In the genomic region with DNA sequence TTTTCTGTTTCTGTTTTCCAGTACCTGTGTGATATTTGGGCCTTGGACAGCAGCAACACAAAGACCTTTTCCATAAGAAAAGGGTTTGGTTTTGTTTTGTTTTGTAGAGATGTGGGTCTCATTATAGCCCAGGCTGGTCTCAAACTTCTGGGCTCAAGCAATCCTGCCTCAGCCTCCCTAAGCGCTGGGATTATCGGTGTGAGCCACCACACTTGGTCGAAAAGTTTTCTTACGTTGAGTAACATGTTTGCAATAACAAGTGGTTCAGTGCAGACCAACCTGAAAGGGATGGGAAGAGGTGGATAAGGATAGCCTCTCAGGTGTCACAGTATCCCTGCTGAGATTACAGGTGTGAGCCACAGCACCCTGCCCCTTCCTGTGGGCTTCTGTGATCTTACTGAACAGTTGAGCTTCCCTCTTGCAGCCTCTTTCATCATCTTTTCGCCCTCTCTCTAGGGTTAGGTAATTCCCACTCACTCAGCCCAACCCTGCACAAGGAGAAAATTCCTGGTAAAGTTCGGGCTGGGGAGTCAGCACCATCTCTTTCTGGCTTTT, we compare ENCODE assay signal across 1 cellular context.
A peak's percentile ranks its signal among the peaks of the same experiment; 100 is the strongest.
TF ChIP-seq lines count a peak whose summit lies in the region.

No MANE protein-coding gene starts in this region.

TF ChIP-seq in K562, 482 proteins besides CTCF, POLR2A, EP300 and RAD21 (continues in another document):
- peak; percentile 68; the same call in 1 of the 2 replicates for TF ChIP-seq HIVEP1 (CRISPR knock-in tag; IDR thresholded peaks at IDR 0.05)
- TF ChIP-seq, protein P1, sequence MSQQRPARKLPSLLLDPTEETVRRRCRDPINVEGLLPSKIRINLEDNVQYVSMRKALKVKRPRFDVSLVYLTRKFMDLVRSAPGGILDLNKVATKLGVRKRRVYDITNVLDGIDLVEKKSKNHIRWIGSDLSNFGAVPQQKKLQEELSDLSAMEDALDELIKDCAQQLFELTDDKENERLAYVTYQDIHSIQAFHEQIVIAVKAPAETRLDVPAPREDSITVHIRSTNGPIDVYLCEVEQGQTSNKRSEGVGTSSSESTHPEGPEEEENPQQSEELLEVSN (IDR thresholded peaks at IDR 0.05; ENCODE audit: borderline replicate concordance in 1 of 2, extremely low read depth in 1 of 2, insufficient read depth in 1 of 2, insufficient read length in 1 of 2, low read depth in 1 of 2, low read length in 1 of 2, poor library complexity in 1 of 2, severe bottlenecking in 1 of 2): no peak
- TF ChIP-seq PPARD (CRISPR knock-in tag; IDR thresholded peaks at IDR 0.05): no peak
- TF ChIP-seq ZBTB7A (IDR thresholded peaks at IDR 0.05; ENCODE audit: borderline replicate concordance, control insufficient read depth, low read depth, low read length): no peak
- TF ChIP-seq, protein P2, sequence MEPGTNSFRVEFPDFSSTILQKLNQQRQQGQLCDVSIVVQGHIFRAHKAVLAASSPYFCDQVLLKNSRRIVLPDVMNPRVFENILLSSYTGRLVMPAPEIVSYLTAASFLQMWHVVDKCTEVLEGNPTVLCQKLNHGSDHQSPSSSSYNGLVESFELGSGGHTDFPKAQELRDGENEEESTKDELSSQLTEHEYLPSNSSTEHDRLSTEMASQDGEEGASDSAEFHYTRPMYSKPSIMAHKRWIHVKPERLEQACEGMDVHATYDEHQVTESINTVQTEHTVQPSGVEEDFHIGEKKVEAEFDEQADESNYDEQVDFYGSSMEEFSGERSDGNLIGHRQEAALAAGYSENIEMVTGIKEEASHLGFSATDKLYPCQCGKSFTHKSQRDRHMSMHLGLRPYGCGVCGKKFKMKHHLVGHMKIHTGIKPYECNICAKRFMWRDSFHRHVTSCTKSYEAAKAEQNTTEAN (CRISPR knock-in tag; IDR thresholded peaks at IDR 0.05): no peak
- no peak for TF ChIP-seq HMGN3 (IDR thresholded peaks at IDR 0.05; ENCODE audit: borderline replicate concordance, extremely low read depth, insufficient read length, low read depth, low read length)
- TF ChIP-seq, protein P3, sequence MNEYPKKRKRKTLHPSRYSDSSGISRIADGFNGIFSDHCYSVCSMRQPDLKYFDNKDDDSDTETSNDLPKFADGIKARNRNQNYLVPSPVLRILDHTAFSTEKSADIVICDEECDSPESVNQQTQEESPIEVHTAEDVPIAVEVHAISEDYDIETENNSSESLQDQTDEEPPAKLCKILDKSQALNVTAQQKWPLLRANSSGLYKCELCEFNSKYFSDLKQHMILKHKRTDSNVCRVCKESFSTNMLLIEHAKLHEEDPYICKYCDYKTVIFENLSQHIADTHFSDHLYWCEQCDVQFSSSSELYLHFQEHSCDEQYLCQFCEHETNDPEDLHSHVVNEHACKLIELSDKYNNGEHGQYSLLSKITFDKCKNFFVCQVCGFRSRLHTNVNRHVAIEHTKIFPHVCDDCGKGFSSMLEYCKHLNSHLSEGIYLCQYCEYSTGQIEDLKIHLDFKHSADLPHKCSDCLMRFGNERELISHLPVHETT (CRISPR knock-in tag; conservative IDR thresholded peaks at IDR 0.05 in 1 of 2, IDR thresholded peaks at IDR 0.05 in 1 of 2): no peak
- peak in 1 of 2 experiments; percentile 24; a peak in 1 of 4 replicates for TF ChIP-seq SRF (CRISPR knock-in tag; IDR thresholded peaks at IDR 0.05)
- TF ChIP-seq CBFB (CRISPR knock-in tag; IDR thresholded peaks at IDR 0.05): no peak
- no peak for TF ChIP-seq CHD4 (IDR thresholded peaks at IDR 0.05; ENCODE audit: insufficient read depth, insufficient replicate concordance, low read depth, low read length, poor library complexity, severe bottlenecking)
- TF ChIP-seq SRSF7 (optimal IDR thresholded peaks at IDR 0.05; ENCODE audit: low read depth, low read length): no peak
- peak; percentile 88 for TF ChIP-seq SMAD4 (CRISPR knock-in tag; conservative IDR thresholded peaks at IDR 0.05)
- TF ChIP-seq HDAC8 (tag; IDR thresholded peaks at IDR 0.05): peak; percentile 93
- TF ChIP-seq, protein P4, sequence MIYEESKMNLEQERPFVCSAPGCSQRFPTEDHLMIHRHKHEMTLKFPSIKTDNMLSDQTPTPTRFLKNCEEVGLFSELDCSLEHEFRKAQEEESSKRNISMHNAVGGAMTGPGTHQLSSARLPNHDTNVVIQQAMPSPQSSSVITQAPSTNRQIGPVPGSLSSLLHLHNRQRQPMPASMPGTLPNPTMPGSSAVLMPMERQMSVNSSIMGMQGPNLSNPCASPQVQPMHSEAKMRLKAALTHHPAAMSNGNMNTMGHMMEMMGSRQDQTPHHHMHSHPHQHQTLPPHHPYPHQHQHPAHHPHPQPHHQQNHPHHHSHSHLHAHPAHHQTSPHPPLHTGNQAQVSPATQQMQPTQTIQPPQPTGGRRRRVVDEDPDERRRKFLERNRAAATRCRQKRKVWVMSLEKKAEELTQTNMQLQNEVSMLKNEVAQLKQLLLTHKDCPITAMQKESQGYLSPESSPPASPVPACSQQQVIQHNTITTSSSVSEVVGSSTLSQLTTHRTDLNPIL (CRISPR knock-in tag; IDR thresholded peaks at IDR 0.05): no peak; the same call in 1 of the 2 replicates
- no peak for TF ChIP-seq BDP1 (IDR thresholded peaks at IDR 0.05; ENCODE audit: insufficient read depth, insufficient read length)
- TF ChIP-seq, protein P5, sequence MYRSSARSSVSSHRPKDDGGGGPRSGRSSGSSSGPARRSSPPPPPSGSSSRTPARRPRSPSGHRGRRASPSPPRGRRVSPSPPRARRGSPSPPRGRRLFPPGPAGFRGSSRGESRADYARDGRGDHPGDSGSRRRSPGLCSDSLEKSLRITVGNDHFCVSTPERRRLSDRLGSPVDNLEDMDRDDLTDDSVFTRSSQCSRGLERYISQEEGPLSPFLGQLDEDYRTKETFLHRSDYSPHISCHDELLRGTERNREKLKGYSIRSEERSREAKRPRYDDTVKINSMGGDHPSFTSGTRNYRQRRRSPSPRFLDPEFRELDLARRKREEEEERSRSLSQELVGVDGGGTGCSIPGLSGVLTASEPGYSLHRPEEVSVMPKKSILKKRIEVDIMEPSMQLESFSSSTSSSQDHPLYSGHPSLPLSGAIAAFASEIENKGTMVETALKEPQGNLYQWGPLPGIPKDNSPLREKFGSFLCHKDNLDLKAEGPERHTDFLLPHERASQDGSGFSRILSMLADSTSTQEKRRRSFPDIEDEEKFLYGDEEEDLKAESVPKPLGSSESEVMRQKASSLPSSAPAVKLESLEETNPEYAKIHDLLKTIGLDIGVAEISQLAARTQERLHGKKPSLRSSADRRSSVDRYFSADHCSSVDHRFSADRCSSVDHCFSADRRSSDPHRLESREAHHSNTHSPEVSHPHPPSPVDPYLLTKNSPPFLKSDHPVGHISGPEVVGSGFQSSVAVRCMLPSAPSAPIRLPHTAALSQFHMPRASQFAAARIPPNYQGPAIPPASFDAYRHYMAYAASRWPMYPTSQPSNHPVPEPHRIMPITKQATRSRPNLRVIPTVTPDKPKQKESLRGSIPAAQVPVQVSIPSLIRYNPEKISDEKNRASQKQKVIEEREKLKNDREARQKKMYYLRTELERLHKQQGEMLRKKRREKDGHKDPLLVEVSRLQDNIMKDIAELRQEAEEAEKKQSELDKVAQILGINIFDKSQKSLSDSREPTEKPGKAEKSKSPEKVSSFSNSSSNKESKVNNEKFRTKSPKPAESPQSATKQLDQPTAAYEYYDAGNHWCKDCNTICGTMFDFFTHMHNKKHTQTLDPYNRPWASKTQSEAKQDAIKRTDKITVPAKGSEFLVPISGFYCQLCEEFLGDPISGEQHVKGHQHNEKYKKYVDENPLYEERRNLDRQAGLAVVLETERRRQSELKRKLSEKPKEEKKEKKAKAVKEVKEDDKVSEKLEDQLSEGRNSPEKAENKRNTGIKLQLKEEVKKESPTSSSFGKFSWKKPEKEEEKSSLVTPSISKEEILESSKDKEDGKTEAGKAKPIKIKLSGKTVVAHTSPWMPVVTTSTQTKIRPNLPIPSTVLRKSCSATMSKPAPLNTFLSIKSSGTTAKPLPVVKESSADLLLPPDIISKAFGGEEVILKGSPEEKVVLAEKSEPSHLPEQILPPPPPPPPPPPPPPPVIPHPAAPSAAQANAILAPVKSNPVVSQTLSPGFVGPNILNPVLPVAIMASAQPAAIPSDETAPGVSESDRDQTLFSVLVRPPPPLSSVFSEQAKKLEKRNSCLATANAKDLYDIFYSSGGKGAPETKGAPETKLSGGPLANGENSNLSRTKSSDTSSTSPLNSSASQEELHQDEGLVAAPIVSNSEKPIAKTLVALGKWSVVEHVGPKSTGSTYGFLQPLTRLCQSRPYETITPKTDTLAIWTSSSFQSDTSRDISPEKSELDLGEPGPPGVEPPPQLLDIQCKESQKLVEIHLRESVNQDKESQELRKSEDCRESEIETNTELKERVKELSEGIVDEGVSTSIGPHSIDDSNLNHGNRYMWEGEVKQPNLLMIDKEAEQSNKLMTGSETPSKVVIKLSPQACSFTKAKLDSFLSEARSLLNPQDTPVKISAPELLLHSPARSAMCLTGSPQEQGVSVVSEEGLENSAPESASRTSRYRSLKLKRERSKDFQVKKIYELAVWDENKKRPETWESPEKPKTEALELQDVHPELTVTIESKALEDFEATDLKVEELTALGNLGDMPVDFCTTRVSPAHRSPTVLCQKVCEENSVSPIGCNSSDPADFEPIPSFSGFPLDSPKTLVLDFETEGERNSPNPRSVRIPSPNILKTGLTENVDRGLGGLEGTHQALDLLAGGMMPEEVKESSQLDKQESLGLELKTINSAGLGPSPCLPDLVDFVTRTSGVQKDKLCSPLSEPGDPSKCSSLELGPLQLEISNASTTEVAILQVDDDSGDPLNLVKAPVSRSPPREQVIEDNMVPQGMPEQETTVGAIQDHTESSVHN (IDR thresholded peaks at IDR 0.05; ENCODE audit: borderline replicate concordance in 1 of 2, low read depth in 1 of 2): peak in 1 of 2 experiments; percentile 59; a peak in 1 of 4 replicates
- TF ChIP-seq MCM5 (IDR thresholded peaks at IDR 0.05; ENCODE audit: low read depth): no peak
- TF ChIP-seq ZNF354B (CRISPR knock-in tag; IDR thresholded peaks at IDR 0.05): no peak
- peak; percentile 95 for TF ChIP-seq ZSCAN32 (CRISPR knock-in tag; IDR thresholded peaks at IDR 0.05)
- TF ChIP-seq ZNF197 (CRISPR knock-in tag; IDR thresholded peaks at IDR 0.05; ENCODE audit: low read depth): peak; percentile 92
- no peak for TF ChIP-seq ZNF707 (CRISPR knock-in tag; conservative IDR thresholded peaks at IDR 0.05)
- TF ChIP-seq, protein P6, sequence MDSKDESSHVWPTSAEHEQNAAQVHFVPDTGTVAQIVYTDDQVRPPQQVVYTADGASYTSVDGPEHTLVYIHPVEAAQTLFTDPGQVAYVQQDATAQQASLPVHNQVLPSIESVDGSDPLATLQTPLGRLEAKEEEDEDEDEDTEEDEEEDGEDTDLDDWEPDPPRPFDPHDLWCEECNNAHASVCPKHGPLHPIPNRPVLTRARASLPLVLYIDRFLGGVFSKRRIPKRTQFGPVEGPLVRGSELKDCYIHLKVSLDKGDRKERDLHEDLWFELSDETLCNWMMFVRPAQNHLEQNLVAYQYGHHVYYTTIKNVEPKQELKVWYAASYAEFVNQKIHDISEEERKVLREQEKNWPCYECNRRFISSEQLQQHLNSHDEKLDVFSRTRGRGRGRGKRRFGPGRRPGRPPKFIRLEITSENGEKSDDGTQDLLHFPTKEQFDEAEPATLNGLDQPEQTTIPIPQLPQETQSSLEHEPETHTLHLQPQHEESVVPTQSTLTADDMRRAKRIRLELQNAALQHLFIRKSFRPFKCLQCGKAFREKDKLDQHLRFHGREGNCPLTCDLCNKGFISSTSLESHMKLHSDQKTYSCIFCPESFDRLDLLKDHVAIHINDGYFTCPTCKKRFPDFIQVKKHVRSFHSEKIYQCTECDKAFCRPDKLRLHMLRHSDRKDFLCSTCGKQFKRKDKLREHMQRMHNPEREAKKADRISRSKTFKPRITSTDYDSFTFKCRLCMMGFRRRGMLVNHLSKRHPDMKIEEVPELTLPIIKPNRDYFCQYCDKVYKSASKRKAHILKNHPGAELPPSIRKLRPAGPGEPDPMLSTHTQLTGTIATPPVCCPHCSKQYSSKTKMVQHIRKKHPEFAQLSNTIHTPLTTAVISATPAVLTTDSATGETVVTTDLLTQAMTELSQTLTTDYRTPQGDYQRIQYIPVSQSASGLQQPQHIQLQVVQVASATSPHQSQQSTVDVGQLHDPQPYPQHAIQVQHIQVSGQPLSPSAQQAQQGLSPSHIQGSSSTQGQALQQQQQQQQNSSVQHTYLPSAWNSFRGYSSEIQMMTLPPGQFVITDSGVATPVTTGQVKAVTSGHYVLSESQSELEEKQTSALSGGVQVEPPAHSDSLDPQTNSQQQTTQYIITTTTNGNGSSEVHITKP (IDR thresholded peaks at IDR 0.05; ENCODE audit: partially characterized antibody): no peak
- peak; percentile 48; the same call in 1 of the 2 replicates for TF ChIP-seq ESRRA (IDR thresholded peaks at IDR 0.05; ENCODE audit: borderline replicate concordance, low read depth)
- no peak for TF ChIP-seq TARDBP (IDR thresholded peaks at IDR 0.05)
- TF ChIP-seq TAF1 (IDR thresholded peaks at IDR 0.05; ENCODE audit: control insufficient read depth, extremely low read depth, insufficient read depth, low read length, severe bottlenecking): no peak
- TF ChIP-seq GABPB1 (CRISPR knock-in tag; IDR thresholded peaks at IDR 0.05): peak; percentile 38; the same call in 1 of the 2 replicates
- TF ChIP-seq, protein P7, sequence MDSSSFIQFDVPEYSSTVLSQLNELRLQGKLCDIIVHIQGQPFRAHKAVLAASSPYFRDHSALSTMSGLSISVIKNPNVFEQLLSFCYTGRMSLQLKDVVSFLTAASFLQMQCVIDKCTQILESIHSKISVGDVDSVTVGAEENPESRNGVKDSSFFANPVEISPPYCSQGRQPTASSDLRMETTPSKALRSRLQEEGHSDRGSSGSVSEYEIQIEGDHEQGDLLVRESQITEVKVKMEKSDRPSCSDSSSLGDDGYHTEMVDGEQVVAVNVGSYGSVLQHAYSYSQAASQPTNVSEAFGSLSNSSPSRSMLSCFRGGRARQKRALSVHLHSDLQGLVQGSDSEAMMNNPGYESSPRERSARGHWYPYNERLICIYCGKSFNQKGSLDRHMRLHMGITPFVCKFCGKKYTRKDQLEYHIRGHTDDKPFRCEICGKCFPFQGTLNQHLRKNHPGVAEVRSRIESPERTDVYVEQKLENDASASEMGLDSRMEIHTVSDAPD (CRISPR knock-in tag; IDR thresholded peaks at IDR 0.05): peak; percentile 28; the same call in 1 of the 2 replicates
- TF ChIP-seq SAFB (IDR thresholded peaks at IDR 0.05; ENCODE audit: borderline replicate concordance, low read depth, low read length): no peak
- no peak for TF ChIP-seq XRCC4 (IDR thresholded peaks at IDR 0.05; ENCODE audit: extremely low read depth, insufficient read depth, insufficient read length)
- TF ChIP-seq ZC3H11A (IDR thresholded peaks at IDR 0.05; ENCODE audit: low read depth, low read length): no peak
- no peak for TF ChIP-seq SPI1 (IDR thresholded peaks at IDR 0.05; ENCODE audit: borderline replicate concordance, low read depth, low read length)
- TF ChIP-seq, protein P8, sequence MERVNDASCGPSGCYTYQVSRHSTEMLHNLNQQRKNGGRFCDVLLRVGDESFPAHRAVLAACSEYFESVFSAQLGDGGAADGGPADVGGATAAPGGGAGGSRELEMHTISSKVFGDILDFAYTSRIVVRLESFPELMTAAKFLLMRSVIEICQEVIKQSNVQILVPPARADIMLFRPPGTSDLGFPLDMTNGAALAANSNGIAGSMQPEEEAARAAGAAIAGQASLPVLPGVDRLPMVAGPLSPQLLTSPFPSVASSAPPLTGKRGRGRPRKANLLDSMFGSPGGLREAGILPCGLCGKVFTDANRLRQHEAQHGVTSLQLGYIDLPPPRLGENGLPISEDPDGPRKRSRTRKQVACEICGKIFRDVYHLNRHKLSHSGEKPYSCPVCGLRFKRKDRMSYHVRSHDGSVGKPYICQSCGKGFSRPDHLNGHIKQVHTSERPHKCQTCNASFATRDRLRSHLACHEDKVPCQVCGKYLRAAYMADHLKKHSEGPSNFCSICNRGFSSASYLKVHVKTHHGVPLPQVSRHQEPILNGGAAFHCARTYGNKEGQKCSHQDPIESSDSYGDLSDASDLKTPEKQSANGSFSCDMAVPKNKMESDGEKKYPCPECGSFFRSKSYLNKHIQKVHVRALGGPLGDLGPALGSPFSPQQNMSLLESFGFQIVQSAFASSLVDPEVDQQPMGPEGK (CRISPR knock-in tag; IDR thresholded peaks at IDR 0.05; ENCODE audit: borderline replicate concordance): no peak
- no peak for TF ChIP-seq ZNF384 (IDR thresholded peaks at IDR 0.05; ENCODE audit: low read depth, low read length)
- TF ChIP-seq TCF7 (IDR thresholded peaks at IDR 0.05; ENCODE audit: borderline replicate concordance): no peak
